Comparison of ENCODE assay signal across 17 cellular contexts in the genomic region with DNA sequence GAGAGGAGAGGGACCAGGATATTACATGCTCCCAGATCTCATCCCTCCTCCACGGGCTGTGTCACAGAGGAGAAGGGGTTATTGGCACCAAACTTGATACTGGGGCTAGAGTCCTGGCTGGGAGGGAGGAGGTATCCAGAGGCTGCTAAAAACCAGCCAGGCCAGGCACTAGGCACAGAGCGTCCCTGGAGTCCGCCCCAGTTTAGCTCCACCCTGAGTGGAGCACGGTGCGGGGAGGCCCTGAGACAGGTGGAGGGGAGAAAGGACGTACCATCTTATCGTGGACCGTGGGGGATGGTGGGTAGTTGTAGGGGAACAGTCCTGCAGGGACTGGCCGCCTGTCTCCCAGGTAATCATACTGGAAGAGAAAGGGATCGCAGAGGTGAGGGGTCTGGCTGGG. TPM values are rescaled to one million over a fixed set of nuclear protein-coding genes. Genes with fewer than 3 reads are reported as not detected.
DNase-seq lines count a peak whose midpoint lies in the region; ATAC-seq, FAIRE-seq and TF ChIP-seq lines count a peak whose summit lies in the region.
"Had no signal": no experiment of that assay in that cellular context is flagged by ENCODE, and none has a peak within 500 bp of the region (broad histone marks: within the 10 kb centered on the region; RNA-seq: fewer than 3 reads in every experiment).

No MANE protein-coding gene starts in this region.

- in situ Hi-C loops in HepG2 (cut with HindIII; ENCODE audit: extremely low pct_ligation_motif_present, low pct_unique_long_range_greater_than_20kb) = no loop called here

- no peak overlapping the region for H3K4me3 Mint-ChIP-seq in glutamatergic neuron (ENCODE audit: unreplicated experiment)

- TF ChIP-seq CTCF in liver (IDR thresholded peaks at IDR 0.05; ENCODE audit: low read depth, low read length, missing input control) (no peak), HepG2 (CRISPR knock-in tag; IDR thresholded peaks at IDR 0.05) (no peak), glutamatergic neuron (IDR thresholded peaks at IDR 0.05; ENCODE audit: partially characterized antibody, unreplicated experiment) (no peak), osteoblast (IDR thresholded peaks at IDR 0.05; ENCODE audit: extremely low read depth, low read depth, low read length) (no peak), kidney (IDR thresholded peaks at IDR 0.05; ENCODE audit: borderline replicate concordance, extremely low read depth, insufficient read depth) (no peak)

- BruUV-seq in HepG2 (replicated peaks; lab: Mats Ljungman, UMichigan) = no TSS peak

- FAIRE-seq in HepG2 (lab: Jason Lieb, UNC) (no peak), kidney (lab: Jason Lieb, UNC) (no peak), H54 (lab: Jason Lieb, UNC) (no peak)
- FAIRE-seq: A549, HTR-8/SVneo had no signal

- H3K27ac ChIP-seq in liver (ENCODE audit: low read depth in 1 of 2, low read length in 2 of 2) (peak overlapping the region; percentile 73 to 95), HepG2 (ENCODE audit: extremely low read length, insufficient read depth, low read length) (no peak overlapping the region), osteoblast (ENCODE audit: low read depth, low read length) (no peak overlapping the region), kidney (ENCODE audit: low read depth in 2 of 2, low read length in 2 of 2) (no peak overlapping the region)

- H3K4me2 ChIP-seq in HepG2 (ENCODE audit: low read depth, low read length) (no peak overlapping the region), osteoblast (ENCODE audit: insufficient read depth, low read length) (no peak overlapping the region)
- H3K4me2 ChIP-seq: A549 had no signal

- H3K36me3 ChIP-seq in liver (ENCODE audit: control insufficient read depth in 4 of 4, insufficient read depth in 3 of 4, low read depth in 1 of 4, low read length in 3 of 4) (peaks cover 0 to 5% (median 3%) of the 10 kb centered on the region in 4 donors), HepG2 (replicated peaks in 1 of 2; ENCODE audit: control insufficient read depth in 1 of 2, insufficient read depth in 2 of 2, low read length in 2 of 2) (peaks cover 11 to 19% of the 10 kb centered on the region in 2 experiments; a peak in 4 of 5 replicates), osteoblast (ENCODE audit: insufficient read depth, low read length) (no peaks in the 10 kb centered on the region), kidney (ENCODE audit: control insufficient read depth in 1 of 2, insufficient read depth in 2 of 2, low read length in 2 of 2) (peaks cover 18 to 38% of the 10 kb centered on the region in 2 donors)

- CTCF ChIA-PET in HepG2 (lab: Yijun Ruan, JAX; ENCODE audit: low intra/inter-chr PET ratio, low total read pairs) = no interaction called here

- H3K4me1 Mint-ChIP-seq in glutamatergic neuron (ENCODE audit: low read depth, unreplicated experiment) = peaks cover 28% of the 10 kb centered on the region

- no peaks in the 10 kb centered on the region for H3K27me3 ChIP-seq in liver (ENCODE audit: control insufficient read depth in 4 of 4, insufficient read depth in 4 of 4, low read length in 3 of 4)
- no peaks in the 10 kb centered on the region for H3K27me3 ChIP-seq in HepG2 (ENCODE audit: control insufficient read depth in 1 of 2, insufficient read depth in 2 of 2, low read length in 2 of 2)
- peaks cover 9% of the 10 kb centered on the region for H3K27me3 ChIP-seq in osteoblast (ENCODE audit: insufficient read depth, low read length)

- H4K20me1 ChIP-seq in HepG2 (ENCODE audit: insufficient read depth, low read length) (no peaks in the 10 kb centered on the region), osteoblast (ENCODE audit: insufficient read depth, low read length) (no peaks in the 10 kb centered on the region)

- DNase-seq in HepG2 (ENCODE audit: low spot score) = no peak
- no peak for DNase-seq in glutamatergic neuron
- DNase-seq in osteoblast (ENCODE audit: insufficient read length, low spot score, missing footprints) = peak; percentile 71
- no peak for DNase-seq in kidney
- DNase-seq in stimulated activated CD4-positive, alpha-beta T cell treated with anti-CD3 and anti-CD28 coated beads, Interleukin-2, amount 100 ng/mL, for 24 hours = no peak
- no peak for DNase-seq in T-helper 2 cell
- DNase-seq in H54 (ENCODE audit: insufficient read length, low spot score) = no peak
- DNase-seq: Caco-2; KG1; NCI-H1092; NCI-H1694; NCI-H69; NK-92 treated with Interleukin-12 subunit alpha and Interleukin-12 subunit beta, amount 100 ng/mL, for 24 hours; OCI-M1 had no signal

- peak overlapping the region; percentile 97 for H3K27ac Mint-ChIP-seq in glutamatergic neuron (ENCODE audit: unreplicated experiment)

- H3K36me3 Mint-ChIP-seq in glutamatergic neuron (ENCODE audit: unreplicated experiment) = peaks cover 12% of the 10 kb centered on the region

- peaks cover 13% of the 10 kb centered on the region for H3K27me3 Mint-ChIP-seq in glutamatergic neuron (ENCODE audit: unreplicated experiment)

- ATAC-seq in HepG2 = no peak
- ATAC-seq: A549 had no signal

- intact Hi-C loops in HepG2 (cut with micrococcal nuclease; ENCODE audit: unreplicated experiment) = no loop called here
- intact Hi-C loops in kidney (cut with DNase I) = no loop called here

- peaks cover 7% of the 10 kb centered on the region for H3K9me3 Mint-ChIP-seq in glutamatergic neuron (ENCODE audit: unreplicated experiment)

- TF ChIP-seq EP300 in HepG2 (IDR thresholded peaks at IDR 0.05; ENCODE audit: low read depth in 2 of 2, low read length in 2 of 2) = no peak
- no peak for TF ChIP-seq EP300 in HepG2 (CRISPR knock-in tag; IDR thresholded peaks at IDR 0.05; ENCODE audit: borderline replicate concordance)

- no peaks in the 10 kb centered on the region for H3K9me3 ChIP-seq in liver (ENCODE audit: control insufficient read depth in 4 of 4, low read length in 3 of 4)
- no peaks in the 10 kb centered on the region for H3K9me3 ChIP-seq in HepG2 (ENCODE audit: low read length)
- no peaks in the 10 kb centered on the region for H3K9me3 ChIP-seq in osteoblast (ENCODE audit: low read depth, low read length)
- no peaks in the 10 kb centered on the region for H3K9me3 ChIP-seq in kidney (ENCODE audit: control insufficient read depth in 1 of 2, low read length in 2 of 2)
- H3K9me3 ChIP-seq: A549, Caco-2 had no signal

- H2AFZ ChIP-seq in HepG2 (ENCODE audit: low read length) (no peak overlapping the region), osteoblast (ENCODE audit: low read length) (no peak overlapping the region)

- TF ChIP-seq RAD21 in liver (IDR thresholded peaks at IDR 0.05) (peak in 1 of 2 donors; percentile 34), HepG2 (CRISPR knock-in tag; IDR thresholded peaks at IDR 0.05) (no peak)

- H3K79me2 ChIP-seq in HepG2 (ENCODE audit: insufficient read depth, low read length) (no peaks in the 10 kb centered on the region), osteoblast (ENCODE audit: insufficient read depth, low read length) (no peaks in the 10 kb centered on the region)

- peaks cover 11 to 65% (median 54%) of the 10 kb centered on the region in 4 donors for H3K4me1 ChIP-seq in liver (ENCODE audit: control insufficient read depth in 4 of 4, insufficient read depth in 4 of 4, low read length in 3 of 4)
- peaks cover 39% of the 10 kb centered on the region for H3K4me1 ChIP-seq in HepG2 (ENCODE audit: insufficient read depth, low read length)
- peaks cover 10% of the 10 kb centered on the region for H3K4me1 ChIP-seq in osteoblast (ENCODE audit: insufficient read depth, low read length)
- H3K4me1 ChIP-seq in kidney (ENCODE audit: control insufficient read depth in 1 of 2, insufficient read depth in 1 of 2, low read depth in 1 of 2, low read length in 2 of 2) = peaks cover 19 to 20% of the 10 kb centered on the region in 2 donors

- TF ChIP-seq POLR2A in HepG2 (IDR thresholded peaks at IDR 0.05; ENCODE audit: insufficient read depth in 1 of 2, low read depth in 2 of 2, low read length in 2 of 2) (no peak), H54 (IDR thresholded peaks at IDR 0.05; ENCODE audit: low read depth, low read length) (no peak)

- H3K9ac ChIP-seq in liver (ENCODE audit: low read depth in 1 of 2, low read length in 2 of 2) (peak overlapping the region in 1 of 2 donors; percentile 20), HepG2 (ENCODE audit: insufficient read depth, low read depth, low read length) (no peak overlapping the region), kidney (ENCODE audit: low read length in 2 of 2) (no peak overlapping the region)

- no peak overlapping the region for H3K4me3 ChIP-seq in liver (ENCODE audit: low read depth in 1 of 3, low read length in 3 of 3)
- H3K4me3 ChIP-seq in HepG2 (replicated peaks in 1 of 3; ENCODE audit: insufficient read depth in 1 of 3, low read depth in 2 of 3, low read length in 3 of 3) = no peak overlapping the region
- no peak overlapping the region for H3K4me3 ChIP-seq in osteoblast (ENCODE audit: insufficient read depth, low read length)
- no peak overlapping the region for H3K4me3 ChIP-seq in kidney (ENCODE audit: low read length in 2 of 2)
- H3K4me3 ChIP-seq: A549 had no signal

- POLR2A ChIA-PET in HepG2 (lab: Yijun Ruan, JAX) = no interaction called here

- 45% methylated on average over 10 of the region's 10 CpGs for WGBS in liver
- WGBS in HepG2 (ENCODE audit: low lambda C conversion rate) = 98% methylated on average over 9 of the region's 10 CpGs

RNA-seq across cellular contexts. Expression of a gene that starts 42.7 kb away (rescaled TPM):
- total RNA-seq in liver (10 to 100 TPM; 14.1 to 24.8 TPM), HepG2 (2016; rRNA removed; fragmentation: Illumina TruSeq; extraction: Trizol) (19.4 and 28.0 TPM in 2 replicates), glutamatergic neuron (ENCODE audit: unreplicated experiment) (not detected), osteoblast (not detected in 2 replicates), kidney (8.9 TPM)
- polyA plus RNA-seq in liver (100 to 1,000 TPM in 1 of 2 donors, 10 to 100 TPM in 1; 80.6 to 103 TPM), HepG2 (2011; rRNA removed) (25.8 and 32.8 TPM in 2 replicates), kidney (ENCODE audit: insufficient read depth, low read depth, low replicate concordance) (47.7 TPM)
- total RNA-seq in HepG2 (2016; cell fraction: cytosol; rRNA removed; fragmentation: Illumina TruSeq; extraction: Trizol; ENCODE audit: low read depth) = 29.6 and 30.2 TPM in 2 replicates
- 19.8 and 27.6 TPM in 2 replicates for total RNA-seq in HepG2 (2016; cell fraction: insoluble cytoplasmic fraction; rRNA removed; fragmentation: Illumina TruSeq; extraction: Trizol)
- total RNA-seq in HepG2 (2016; cell fraction: membrane; rRNA removed; fragmentation: Illumina TruSeq; extraction: Trizol) = 35.4 and 36.5 TPM in 2 replicates
- 16.8 and 19.9 TPM in 2 replicates for total RNA-seq in HepG2 (2016; cell fraction: nucleus; rRNA removed; fragmentation: Illumina TruSeq; extraction: Trizol)
- polyA plus RNA-seq in HepG2 (2011; cell fraction: cytosol; rRNA removed) = 35.0 and 36.4 TPM in 2 replicates
- 42.2 and 45.6 TPM in 2 replicates for polyA plus RNA-seq in HepG2 (2011; cell fraction: nucleus; rRNA removed)
- polyA plus RNA-seq in HepG2 (2012) = 26.5 and 27.0 TPM in 2 replicates
- polyA plus RNA-seq in HepG2 (2016; cell fraction: cytosol; fragmentation: Illumina TruSeq; extraction: Trizol; ENCODE audit: low read depth) = 37.9 and 41.7 TPM in 2 replicates
- 21.1 and 24.0 TPM in 2 replicates for polyA plus RNA-seq in HepG2 (2016; cell fraction: insoluble cytoplasmic fraction; fragmentation: Illumina TruSeq; extraction: Trizol; ENCODE audit: low read depth)
- 39.7 and 40.2 TPM in 2 replicates for polyA plus RNA-seq in HepG2 (2016; cell fraction: membrane; fragmentation: Illumina TruSeq; extraction: Trizol; ENCODE audit: low read depth)
- polyA plus RNA-seq in HepG2 (2016; cell fraction: nucleus; fragmentation: Illumina TruSeq; extraction: Trizol; ENCODE audit: insufficient read depth, low read depth) = 35.0 and 45.5 TPM in 2 replicates
- polyA minus RNA-seq in HepG2 (2011; rRNA and poly(A)+ RNA removed; ENCODE audit: low replicate concordance) = 37.1 TPM in 1 of 2 replicates, not detected in the other
- 13.6 and 16.0 TPM in 2 replicates for polyA minus RNA-seq in HepG2 (2011; cell fraction: cytosol; rRNA and poly(A)+ RNA removed)
- 7.2 and 9.8 TPM in 2 replicates for polyA minus RNA-seq in HepG2 (2011; cell fraction: nucleus; rRNA and poly(A)+ RNA removed)

Comparison
In these comparisons a context has a peak if more than half of its experiments do, and no peak if none do; other contexts are left out.
1. H3K27ac ChIP-seq: peak in liver (2 of 2); none in HepG2 (single experiment), osteoblast (single experiment) and kidney (0 of 2).